Comparison of ENCODE assay signal across 1 cellular context in genomic region chr6:137751768-137752560, GRCh38.
TF ChIP-seq lines count a peak whose summit lies in the region.

No MANE protein-coding gene starts in this region.

TF ChIP-seq in HepG2, 621 proteins besides CTCF, POLR2A, EP300 and RAD21 (continued from another document and continues in another):
- no peak for TF ChIP-seq ZNF414 (CRISPR knock-in tag; IDR thresholded peaks at IDR 0.05)
- peak; percentile 61; the same call in 1 of the 2 replicates for TF ChIP-seq ARID5B (CRISPR knock-in tag; IDR thresholded peaks at IDR 0.05)
- TF ChIP-seq ZKSCAN5 (CRISPR knock-in tag; IDR thresholded peaks at IDR 0.05), result peak; percentile 46; the same call in 1 of the 2 replicates
- peak; percentile 65; the same call in 1 of the 2 replicates for TF ChIP-seq NFKB2 (CRISPR knock-in tag; IDR thresholded peaks at IDR 0.05; ENCODE audit: borderline replicate concordance)
- TF ChIP-seq ZNF850 (CRISPR knock-in tag; conservative IDR thresholded peaks at IDR 0.05), result no peak
- TF ChIP-seq JUND (CRISPR knock-in tag; IDR thresholded peaks at IDR 0.05), result 0 out of 2 replicates have a peak, but pooled peaks have one; percentile 18
- no peak for TF ChIP-seq ZNF205 (CRISPR knock-in tag; IDR thresholded peaks at IDR 0.05)
- peak; percentile 57; the same call in 1 of the 2 replicates for TF ChIP-seq ZBTB38 (CRISPR knock-in tag; IDR thresholded peaks at IDR 0.05)
- 0 out of 2 replicates have a peak, but pooled peaks have one; percentile 18 for TF ChIP-seq ZNF264 (CRISPR knock-in tag; IDR thresholded peaks at IDR 0.05)
- no peak for TF ChIP-seq MEIS2 (CRISPR knock-in tag; IDR thresholded peaks at IDR 0.05)
- 0 out of 2 replicates have a peak, but pooled peaks have one; percentile 13 for TF ChIP-seq IRF2 (CRISPR knock-in tag; IDR thresholded peaks at IDR 0.05)
- TF ChIP-seq SETDB1 (CRISPR knock-in tag; IDR thresholded peaks at IDR 0.05; ENCODE audit: borderline replicate concordance), result 0 out of 2 replicates have a peak, but pooled peaks have one; percentile 61
- 0 out of 4 replicates have a peak, but pooled peaks of 1 of the 2 experiments have one; percentile 10 for TF ChIP-seq NR2F1 (CRISPR knock-in tag; IDR thresholded peaks at IDR 0.05)
- TF ChIP-seq FOXJ3 (CRISPR knock-in tag; IDR thresholded peaks at IDR 0.05; ENCODE audit: borderline replicate concordance), result 0 out of 2 replicates have a peak, but pooled peaks have one; percentile 23
- peak; percentile 69; the same call in 1 of the 2 replicates for TF ChIP-seq POGZ (CRISPR knock-in tag; IDR thresholded peaks at IDR 0.05)
- TF ChIP-seq ZNF256 (CRISPR knock-in tag; conservative IDR thresholded peaks at IDR 0.05), result 0 out of 2 replicates have a peak, but pooled peaks have one; percentile 19
- no peak for TF ChIP-seq BATF2 (CRISPR knock-in tag; IDR thresholded peaks at IDR 0.05)
- TF ChIP-seq ZNF441 (CRISPR knock-in tag; IDR thresholded peaks at IDR 0.05; ENCODE audit: borderline replicate concordance), result peak; percentile 65; the same call in 1 of the 2 replicates
- TF ChIP-seq ZNF614 (CRISPR knock-in tag; IDR thresholded peaks at IDR 0.05; ENCODE audit: borderline replicate concordance), result peak; percentile 35
- TF ChIP-seq PAXIP1 (CRISPR knock-in tag; conservative IDR thresholded peaks at IDR 0.05), result peak; percentile 82; the same call in 1 of the 2 replicates
- TF ChIP-seq ISL2 (CRISPR knock-in tag; IDR thresholded peaks at IDR 0.05), result 0 out of 2 replicates have a peak, but pooled peaks have one; percentile 39
- TF ChIP-seq ZMYM4 (CRISPR knock-in tag; IDR thresholded peaks at IDR 0.05), result peak; percentile 75
- TF ChIP-seq ZHX2 (IDR thresholded peaks at IDR 0.05; ENCODE audit: low read depth), result no peak
- TF ChIP-seq ZHX2 (CRISPR knock-in tag; IDR thresholded peaks at IDR 0.05; ENCODE audit: borderline replicate concordance), result no peak
- TF ChIP-seq RXRB (CRISPR knock-in tag; IDR thresholded peaks at IDR 0.05; ENCODE audit: borderline replicate concordance), result peak; percentile 55; the same call in 1 of the 2 replicates
- TF ChIP-seq ZNF891 (CRISPR knock-in tag; IDR thresholded peaks at IDR 0.05), result peak; percentile 48; the same call in 1 of the 2 replicates
- TF ChIP-seq ZMAT3 (CRISPR knock-in tag; conservative IDR thresholded peaks at IDR 0.05), result peak; percentile 34; the same call in 1 of the 2 replicates
- TF ChIP-seq ZBTB7B (CRISPR knock-in tag; IDR thresholded peaks at IDR 0.05), result peak; percentile 72
- 0 out of 2 replicates have a peak, but pooled peaks have one; percentile 11 for TF ChIP-seq NR2F6 (IDR thresholded peaks at IDR 0.05)
- TF ChIP-seq NR2F6 (CRISPR knock-in tag; IDR thresholded peaks at IDR 0.05), result peak; percentile 41; the same call in 1 of the 2 replicates
- TF ChIP-seq ZGPAT (CRISPR knock-in tag; IDR thresholded peaks at IDR 0.05), result peak; percentile 60
- TF ChIP-seq DPF2 (CRISPR knock-in tag; IDR thresholded peaks at IDR 0.05; ENCODE audit: borderline replicate concordance, low read depth), result peak; percentile 52; the same call in 1 of the 2 replicates
- TF ChIP-seq MEF2D (CRISPR knock-in tag; IDR thresholded peaks at IDR 0.05), result peak; percentile 24; the same call in 1 of the 2 replicates
- peak; percentile 39; the same call in 1 of the 2 replicates for TF ChIP-seq ZBTB39 (CRISPR knock-in tag; IDR thresholded peaks at IDR 0.05)
- no peak for TF ChIP-seq RNF219 (CRISPR knock-in tag; IDR thresholded peaks at IDR 0.05)
- TF ChIP-seq ERF (CRISPR knock-in tag; IDR thresholded peaks at IDR 0.05), result no peak
- peak; percentile 80 for TF ChIP-seq HNF4A (CRISPR knock-in tag; IDR thresholded peaks at IDR 0.05)
